ENCODE assay signal across 8 cellular contexts in genomic region chr22:38272373-38273134, GRCh38. TPM values are rescaled to one million over a fixed set of nuclear protein-coding genes. Genes with fewer than 3 reads are reported as not detected.
A peak's percentile ranks its signal among the peaks of the same experiment; 100 is the strongest.
DNase-seq lines count a peak whose midpoint lies in the region; ATAC-seq and TF ChIP-seq lines count a peak whose summit lies in the region.

Gene TMEM184B (minus strand): TSS chr22:38273010. CDS start chr22:38247961, 25,049 bp downstream.

- H3K4me3 ChIP-seq in Loucy (ENCODE audit: low read length, poor library complexity, severe bottlenecking) = peak within 1 kb of the TSS; percentile 91
- H3K4me3 ChIP-seq in retinal pigment epithelial cell (ENCODE audit: low read length) = peak within 1 kb of the TSS; percentile 92
- H3K4me3 ChIP-seq in aorta (ENCODE audit: low read length in 2 of 2) = peak within 1 kb of the TSS; percentile 78 to 86

- H3K9me2 ChIP-seq in Loucy (replicated peaks; ENCODE audit: low read depth, low read length) = no peaks in the 10 kb centered on the region

- WGBS in aorta, 2 donors = 0 to 1% methylated on average over 45 to 97 of the region's 97 CpGs

- H2AFZ ChIP-seq in Loucy (ENCODE audit: low read length) = peak within 1 kb of the TSS; percentile 100

- H3K79me2 ChIP-seq in Loucy (ENCODE audit: insufficient read depth, low read length) = peaks cover 42% of the 10 kb centered on the region; the same call in 1 of the 2 replicates

- ATAC-seq in GM21381 (IDR thresholded peaks at IDR 0.05; ENCODE audit: unreplicated experiment) (peak; percentile 52), aorta (ENCODE audit: low FRiP score) (peak; percentile 93)

- intact Hi-C loops in aorta (cut with DNase I) = loop anchor here (2.0 to 5.0 kb wide), 2 partner anchors 44 to 45 kb away; partner anchors contain the start of gene CSNK1E (in 2 of the 2)

- no peaks in the 10 kb centered on the region for H3K27me3 ChIP-seq in Loucy (ENCODE audit: insufficient read depth, low read length, poor library complexity, severe bottlenecking)
- H3K27me3 ChIP-seq in aorta (ENCODE audit: control insufficient read depth in 1 of 2, insufficient read depth in 2 of 2, low read length in 1 of 2) = no peaks in the 10 kb centered on the region

- DNase-seq in COLO829 (ENCODE audit: low spot score) (peak; percentile 87), T1000 (lab: John Stamatoyannopoulos, UW) (peak; percentile 53), astrocyte of the hippocampus (ENCODE audit: low read depth, low spot score) (peak; percentile 93), hippocampal formation (lab: John Stamatoyannopoulos, UW) (peak; percentile 75 to 76), retinal pigment epithelial cell (ENCODE audit: low read depth) (no peak), aorta (peak; percentile 83 to 93)

- peak within 1 kb of the TSS; percentile 58 to 72 for H3K27ac ChIP-seq in aorta (ENCODE audit: low read depth in 1 of 2, low read length in 2 of 2)

- peaks cover 28% of the 10 kb centered on the region for H3K4me1 ChIP-seq in Loucy (ENCODE audit: insufficient read depth, low read length, poor library complexity, severe bottlenecking)
- H3K4me1 ChIP-seq in aorta (ENCODE audit: control insufficient read depth in 1 of 2, insufficient read depth in 2 of 2, low read length in 2 of 2) = peaks cover 0 to 6% of the 10 kb centered on the region in 2 donors

- H3K36me3 ChIP-seq in Loucy (ENCODE audit: insufficient read depth, low read length) (no peaks in the 10 kb centered on the region), aorta (ENCODE audit: control insufficient read depth in 1 of 2, insufficient read depth in 2 of 2, low read length in 1 of 2) (no peaks in the 10 kb centered on the region)

- TF ChIP-seq CTCF in Loucy (conservative IDR thresholded peaks at IDR 0.05; ENCODE audit: low read length) = no peak
- TF ChIP-seq CTCF in retinal pigment epithelial cell (conservative IDR thresholded peaks at IDR 0.05; ENCODE audit: low read depth, low read length) = no peak

- peaks cover 5% of the 10 kb centered on the region for H4K20me1 ChIP-seq in Loucy (ENCODE audit: insufficient read depth, low read length, poor library complexity, severe bottlenecking)

- H3K9me3 ChIP-seq in Loucy (ENCODE audit: insufficient read depth, low read depth, low read length) = no peaks in the 10 kb centered on the region
- no peaks in the 10 kb centered on the region for H3K9me3 ChIP-seq in aorta (ENCODE audit: control insufficient read depth, low read length)

- H3K4me2 ChIP-seq in Loucy (ENCODE audit: low read depth, low read length, poor library complexity, severe bottlenecking) = peak within 1 kb of the TSS; percentile 87

- no peaks in the 10 kb centered on the region for H3F3A ChIP-seq in Loucy (ENCODE audit: low read depth)

- peak within 1 kb of the TSS; percentile 86 for H3K9ac ChIP-seq in Loucy (ENCODE audit: low read depth, low read length, poor library complexity, severe bottlenecking)

RNA-seq across cellular contexts. Expression of gene TMEM184B, which starts in this region (rescaled TPM):
- total RNA-seq in aorta = 10 to 100 TPM; 96.3 to 96.9 TPM
- polyA plus RNA-seq in aorta = 10 to 100 TPM; 17.2 to 46.8 TPM
